Comparison of ENCODE assay signal across 8 cellular contexts in the genomic region with DNA sequence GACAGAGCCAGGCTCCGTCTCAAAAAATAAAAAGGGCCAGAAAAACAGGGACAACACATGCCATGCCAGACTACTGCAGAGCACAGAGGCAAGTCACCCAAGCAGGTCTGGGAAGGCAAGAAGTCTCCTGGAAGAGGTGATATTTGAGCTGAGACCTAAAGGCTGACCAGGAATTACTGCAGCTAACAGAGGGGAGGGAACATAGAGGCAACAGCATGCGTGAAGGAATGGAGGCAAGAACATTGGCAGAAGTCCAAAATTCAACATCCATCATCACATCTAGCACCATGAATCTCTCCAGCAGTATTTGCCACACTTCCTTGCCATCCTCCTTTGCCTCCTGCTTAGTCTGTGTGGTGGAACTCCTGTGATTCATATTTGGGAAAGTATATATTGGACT. TPM values are rescaled to one million over a fixed set of nuclear protein-coding genes. Genes with fewer than 3 reads are reported as not detected.
A peak's percentile ranks its signal among the peaks of the same experiment; 100 is the strongest.
DNase-seq lines count a peak whose midpoint lies in the region; ATAC-seq, FAIRE-seq and TF ChIP-seq lines count a peak whose summit lies in the region.

No MANE protein-coding gene starts in this region.

- FAIRE-seq in small intestine (lab: Jason Lieb, UNC), result no peak

- 48 to 51% methylated on average over 2 of the region's 2 CpGs for WGBS in esophagus squamous epithelium, 2 donors
- WGBS in small intestine, 3 donors, result 25 to 43% (median 37%) methylated on average over 2 of the region's 2 CpGs

- H3K4me1 ChIP-seq in esophagus squamous epithelium (peaks cover 5 to 37% (median 20%) of the 10 kb centered on the region in 3 donors), small intestine (ENCODE audit: control insufficient read depth in 2 of 2, insufficient read depth in 1 of 2, low read depth in 1 of 2, low read length in 1 of 2) (peaks cover 2 to 10% of the 10 kb centered on the region in 2 donors)

- no peak for TF ChIP-seq CTCF in esophagus squamous epithelium (IDR thresholded peaks at IDR 0.05)

- no peak for ATAC-seq in GM19463 (IDR thresholded peaks at IDR 0.05; ENCODE audit: unreplicated experiment)

- H3K9me3 ChIP-seq in esophagus squamous epithelium (no peaks in the 10 kb centered on the region), small intestine (ENCODE audit: control insufficient read depth, low read depth) (no peaks in the 10 kb centered on the region)

- H3K27ac ChIP-seq in esophagus squamous epithelium (peak overlapping the region in 3 of 4 donors; percentile 70 to 89 (median 78)), small intestine (ENCODE audit: low read depth in 1 of 2, low read length in 1 of 2) (peak overlapping the region; percentile 83 to 86)

- intact Hi-C loops in esophagus squamous epithelium (cut with DNase I), result loop anchor here (5.0 kb wide), 1 partner anchor 346 kb away; no protein-coding TSS in a partner anchor
- intact Hi-C loops in posterior vena cava (cut with DNase I), result loop anchor here in 1 of 2 donors (5.0 kb wide), 1 partner anchor 346 kb away; no protein-coding TSS in a partner anchor

- TF ChIP-seq POLR2A in esophagus squamous epithelium (IDR thresholded peaks at IDR 0.05), result no peak

- peak; percentile 2 to 9 for DNase-seq in SHP77 (lab: John Stamatoyannopoulos, UW)
- no peak for DNase-seq in SHP77 treated with DMSO at 0.1 percent for 48 hours (lab: John Stamatoyannopoulos, UW)
- peak; percentile 20 for DNase-seq in RKO (ENCODE audit: low spot score)
- no peak for DNase-seq in esophagus squamous epithelium (lab: John Stamatoyannopoulos, UW)
- DNase-seq in small intestine, result peak; percentile 38
- no peak for DNase-seq in posterior vena cava (ENCODE audit: low spot score)
- no peak for DNase-seq in NCI-H187 treated with DMSO at 0.1 percent for 48 hours (lab: John Stamatoyannopoulos, UW)

- no peaks in the 10 kb centered on the region for H3K27me3 ChIP-seq in esophagus squamous epithelium
- no peaks in the 10 kb centered on the region for H3K27me3 ChIP-seq in small intestine (ENCODE audit: control insufficient read depth in 2 of 2, insufficient read depth in 2 of 2, low read length in 2 of 2)

- H3K36me3 ChIP-seq in esophagus squamous epithelium (no peaks in the 10 kb centered on the region), small intestine (ENCODE audit: control insufficient read depth in 2 of 2, insufficient read depth in 2 of 2, low read length in 2 of 2) (no peaks in the 10 kb centered on the region)

- peak overlapping the region in 3 of 4 donors; percentile 71 to 81 (median 73) for H3K4me3 ChIP-seq in esophagus squamous epithelium
- peak overlapping the region in 1 of 2 donors; percentile 45 for H3K4me3 ChIP-seq in small intestine (ENCODE audit: low read depth in 1 of 2, low read length in 2 of 2)

RNA-seq across cellular contexts. Expression of a gene that starts 0.9 kb away (rescaled TPM):
- total RNA-seq in esophagus squamous epithelium, result 10 to 100 TPM; 13.6 to 29.6 (median 14.3) TPM
- polyA plus RNA-seq in small intestine, result 10 to 100 TPM in 1 of 3 donors, 1 to 10 TPM in 2; 4.6 to 10.4 (median 6.7) TPM
- 10 to 100 TPM; 13.8 TPM for total RNA-seq in posterior vena cava

Comparison
In these comparisons a context has a peak if more than half of its experiments do, and no peak if none do; other contexts are left out.
1. DNase-seq: peak in SHP77 (2 of 2), RKO (single experiment) and small intestine (single experiment); none in SHP77 treated with DMSO at 0.1 percent for 48 hours (single experiment), esophagus squamous epithelium (single experiment), posterior vena cava (single experiment) and NCI-H187 treated with DMSO at 0.1 percent for 48 hours (single experiment).